In genomic region chr1:203267912-203268311, GRCh38 we compare ENCODE assay signal across 1 cellular context.
TF ChIP-seq lines count a peak whose summit lies in the region.

No MANE protein-coding gene starts in this region.

TF ChIP-seq in K562, 482 proteins besides CTCF, POLR2A, EP300 and RAD21 (continued from another document):
- TF ChIP-seq GTF3C2 (IDR thresholded peaks at IDR 0.05; ENCODE audit: borderline replicate concordance, extremely low read depth, insufficient read length) = no peak
